Comparison of ENCODE assay signal across 1 cellular context in the genomic region with DNA sequence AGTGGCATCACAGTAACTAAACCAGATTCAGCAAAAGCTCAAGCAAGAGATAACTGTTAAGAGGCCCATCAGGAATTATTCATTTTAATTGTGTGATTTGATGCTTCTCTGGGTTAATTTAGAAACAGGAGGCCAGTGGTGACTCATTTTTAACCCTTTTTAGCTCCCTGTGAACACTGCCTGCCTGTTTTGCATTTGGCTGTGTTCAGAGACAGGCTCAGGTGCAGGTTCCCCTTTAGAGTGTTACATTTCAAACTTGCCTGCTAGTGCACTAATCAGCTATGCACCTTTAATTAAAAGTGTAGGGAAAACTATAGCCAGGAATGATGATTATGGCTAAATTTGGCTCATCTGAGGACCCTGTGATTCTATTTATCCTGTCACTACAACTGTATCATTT.
TF ChIP-seq lines count a peak whose summit lies in the region.

No MANE protein-coding gene starts in this region.

TF ChIP-seq in GM12878, 131 proteins besides CTCF, POLR2A, EP300 and RAD21 (continued from another document and continues in another):
- TF ChIP-seq HSF1 (IDR thresholded peaks at IDR 0.05; ENCODE audit: low read depth, low read length) (no peak), HDAC2 (IDR thresholded peaks at IDR 0.05) (no peak), ZNF384 (IDR thresholded peaks at IDR 0.05; ENCODE audit: borderline replicate concordance, low read depth, low read length) (no peak), RCOR1 (conservative IDR thresholded peaks at IDR 0.05; ENCODE audit: low read depth, low read length) (no peak), BRCA1 (IDR thresholded peaks at IDR 0.05; ENCODE audit: low read depth, low read length) (no peak), MEF2B (IDR thresholded peaks at IDR 0.05; ENCODE audit: partially characterized antibody, poor library complexity, severe bottlenecking) (peak; percentile 66), ZNF687 (IDR thresholded peaks at IDR 0.05) (peak; percentile 27; the same call in 1 of the 2 replicates), NR2F1 (conservative IDR thresholded peaks at IDR 0.05) (no peak), SPI1 (IDR thresholded peaks at IDR 0.05; ENCODE audit: borderline replicate concordance, insufficient read depth, low read depth, low read length) (no peak), CEBPZ (IDR thresholded peaks at IDR 0.05; ENCODE audit: low read depth, low read length) (no peak), CBX5 (IDR thresholded peaks at IDR 0.05; ENCODE audit: low read depth) (peak; percentile 68; the same call in 1 of the 2 replicates), KLF5 (IDR thresholded peaks at IDR 0.05; ENCODE audit: partially characterized antibody) (no peak), JUND (IDR thresholded peaks at IDR 0.05; ENCODE audit: low read depth, low read length) (peak; percentile 10; the same call in 1 of the 2 replicates), ELK1 (IDR thresholded peaks at IDR 0.05; ENCODE audit: low read depth, low read length) (no peak), SIX5 (IDR thresholded peaks at IDR 0.05; ENCODE audit: low read depth, low read length, severe bottlenecking) (no peak), SP1 (IDR thresholded peaks at IDR 0.05; ENCODE audit: low read depth, low read length) (no peak), ZNF217 (IDR thresholded peaks at IDR 0.05) (peak; percentile 70; the same call in 1 of the 2 replicates), PML (IDR thresholded peaks at IDR 0.05; ENCODE audit: low read length) (peak; percentile 63; the same call in 1 of the 2 replicates), SMARCA5 (IDR thresholded peaks at IDR 0.05) (peak; percentile 64; the same call in 1 of the 2 replicates), GATAD2B (conservative IDR thresholded peaks at IDR 0.05; ENCODE audit: low read depth) (no peak), STAT1 (conservative IDR thresholded peaks at IDR 0.05) (no peak), SREBF2 (IDR thresholded peaks at IDR 0.05; ENCODE audit: low read length) (no peak), LARP7 (IDR thresholded peaks at IDR 0.05) (no peak), ZNF24 (IDR thresholded peaks at IDR 0.05) (no peak), BACH1 (IDR thresholded peaks at IDR 0.05; ENCODE audit: borderline replicate concordance) (no peak), FOXK2 (IDR thresholded peaks at IDR 0.05) (no peak), EED (IDR thresholded peaks at IDR 0.05; ENCODE audit: low read depth) (no peak), CREB1 (IDR thresholded peaks at IDR 0.05; ENCODE audit: low read depth) (peak; percentile 35; the same call in 1 of the 2 replicates), DPF2 (IDR thresholded peaks at IDR 0.05) (peak; percentile 66; the same call in 1 of the 2 replicates), SUZ12 (IDR thresholded peaks at IDR 0.05; ENCODE audit: unreplicated experiment) (no peak), BCL11A (IDR thresholded peaks at IDR 0.05; ENCODE audit: low read depth, low read length) (no peak)
- TF ChIP-seq, protein P1, sequence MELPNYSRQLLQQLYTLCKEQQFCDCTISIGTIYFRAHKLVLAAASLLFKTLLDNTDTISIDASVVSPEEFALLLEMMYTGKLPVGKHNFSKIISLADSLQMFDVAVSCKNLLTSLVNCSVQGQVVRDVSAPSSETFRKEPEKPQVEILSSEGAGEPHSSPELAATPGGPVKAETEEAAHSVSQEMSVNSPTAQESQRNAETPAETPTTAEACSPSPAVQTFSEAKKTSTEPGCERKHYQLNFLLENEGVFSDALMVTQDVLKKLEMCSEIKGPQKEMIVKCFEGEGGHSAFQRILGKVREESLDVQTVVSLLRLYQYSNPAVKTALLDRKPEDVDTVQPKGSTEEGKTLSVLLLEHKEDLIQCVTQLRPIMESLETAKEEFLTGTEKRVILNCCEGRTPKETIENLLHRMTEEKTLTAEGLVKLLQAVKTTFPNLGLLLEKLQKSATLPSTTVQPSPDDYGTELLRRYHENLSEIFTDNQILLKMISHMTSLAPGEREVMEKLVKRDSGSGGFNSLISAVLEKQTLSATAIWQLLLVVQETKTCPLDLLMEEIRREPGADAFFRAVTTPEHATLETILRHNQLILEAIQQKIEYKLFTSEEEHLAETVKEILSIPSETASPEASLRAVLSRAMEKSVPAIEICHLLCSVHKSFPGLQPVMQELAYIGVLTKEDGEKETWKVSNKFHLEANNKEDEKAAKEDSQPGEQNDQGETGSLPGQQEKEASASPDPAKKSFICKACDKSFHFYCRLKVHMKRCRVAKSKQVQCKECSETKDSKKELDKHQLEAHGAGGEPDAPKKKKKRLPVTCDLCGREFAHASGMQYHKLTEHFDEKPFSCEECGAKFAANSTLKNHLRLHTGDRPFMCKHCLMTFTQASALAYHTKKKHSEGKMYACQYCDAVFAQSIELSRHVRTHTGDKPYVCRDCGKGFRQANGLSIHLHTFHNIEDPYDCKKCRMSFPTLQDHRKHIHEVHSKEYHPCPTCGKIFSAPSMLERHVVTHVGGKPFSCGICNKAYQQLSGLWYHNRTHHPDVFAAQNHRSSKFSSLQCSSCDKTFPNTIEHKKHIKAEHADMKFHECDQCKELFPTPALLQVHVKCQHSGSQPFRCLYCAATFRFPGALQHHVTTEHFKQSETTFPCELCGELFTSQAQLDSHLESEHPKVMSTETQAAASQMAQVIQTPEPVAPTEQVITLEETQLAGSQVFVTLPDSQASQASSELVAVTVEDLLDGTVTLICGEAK (IDR thresholded peaks at IDR 0.05; ENCODE audit: borderline replicate concordance) = no peak
- TF ChIP-seq, protein P2, sequence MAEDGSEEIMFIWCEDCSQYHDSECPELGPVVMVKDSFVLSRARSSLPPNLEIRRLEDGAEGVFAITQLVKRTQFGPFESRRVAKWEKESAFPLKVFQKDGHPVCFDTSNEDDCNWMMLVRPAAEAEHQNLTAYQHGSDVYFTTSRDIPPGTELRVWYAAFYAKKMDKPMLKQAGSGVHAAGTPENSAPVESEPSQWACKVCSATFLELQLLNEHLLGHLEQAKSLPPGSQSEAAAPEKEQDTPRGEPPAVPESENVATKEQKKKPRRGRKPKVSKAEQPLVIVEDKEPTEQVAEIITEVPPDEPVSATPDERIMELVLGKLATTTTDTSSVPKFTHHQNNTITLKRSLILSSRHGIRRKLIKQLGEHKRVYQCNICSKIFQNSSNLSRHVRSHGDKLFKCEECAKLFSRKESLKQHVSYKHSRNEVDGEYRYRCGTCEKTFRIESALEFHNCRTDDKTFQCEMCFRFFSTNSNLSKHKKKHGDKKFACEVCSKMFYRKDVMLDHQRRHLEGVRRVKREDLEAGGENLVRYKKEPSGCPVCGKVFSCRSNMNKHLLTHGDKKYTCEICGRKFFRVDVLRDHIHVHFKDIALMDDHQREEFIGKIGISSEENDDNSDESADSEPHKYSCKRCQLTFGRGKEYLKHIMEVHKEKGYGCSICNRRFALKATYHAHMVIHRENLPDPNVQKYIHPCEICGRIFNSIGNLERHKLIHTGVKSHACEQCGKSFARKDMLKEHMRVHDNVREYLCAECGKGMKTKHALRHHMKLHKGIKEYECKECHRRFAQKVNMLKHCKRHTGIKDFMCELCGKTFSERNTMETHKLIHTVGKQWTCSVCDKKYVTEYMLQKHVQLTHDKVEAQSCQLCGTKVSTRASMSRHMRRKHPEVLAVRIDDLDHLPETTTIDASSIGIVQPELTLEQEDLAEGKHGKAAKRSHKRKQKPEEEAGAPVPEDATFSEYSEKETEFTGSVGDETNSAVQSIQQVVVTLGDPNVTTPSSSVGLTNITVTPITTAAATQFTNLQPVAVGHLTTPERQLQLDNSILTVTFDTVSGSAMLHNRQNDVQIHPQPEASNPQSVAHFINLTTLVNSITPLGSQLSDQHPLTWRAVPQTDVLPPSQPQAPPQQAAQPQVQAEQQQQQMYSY (CRISPR knock-in tag; IDR thresholded peaks at IDR 0.05) = no peak
- TF ChIP-seq, protein P3, sequence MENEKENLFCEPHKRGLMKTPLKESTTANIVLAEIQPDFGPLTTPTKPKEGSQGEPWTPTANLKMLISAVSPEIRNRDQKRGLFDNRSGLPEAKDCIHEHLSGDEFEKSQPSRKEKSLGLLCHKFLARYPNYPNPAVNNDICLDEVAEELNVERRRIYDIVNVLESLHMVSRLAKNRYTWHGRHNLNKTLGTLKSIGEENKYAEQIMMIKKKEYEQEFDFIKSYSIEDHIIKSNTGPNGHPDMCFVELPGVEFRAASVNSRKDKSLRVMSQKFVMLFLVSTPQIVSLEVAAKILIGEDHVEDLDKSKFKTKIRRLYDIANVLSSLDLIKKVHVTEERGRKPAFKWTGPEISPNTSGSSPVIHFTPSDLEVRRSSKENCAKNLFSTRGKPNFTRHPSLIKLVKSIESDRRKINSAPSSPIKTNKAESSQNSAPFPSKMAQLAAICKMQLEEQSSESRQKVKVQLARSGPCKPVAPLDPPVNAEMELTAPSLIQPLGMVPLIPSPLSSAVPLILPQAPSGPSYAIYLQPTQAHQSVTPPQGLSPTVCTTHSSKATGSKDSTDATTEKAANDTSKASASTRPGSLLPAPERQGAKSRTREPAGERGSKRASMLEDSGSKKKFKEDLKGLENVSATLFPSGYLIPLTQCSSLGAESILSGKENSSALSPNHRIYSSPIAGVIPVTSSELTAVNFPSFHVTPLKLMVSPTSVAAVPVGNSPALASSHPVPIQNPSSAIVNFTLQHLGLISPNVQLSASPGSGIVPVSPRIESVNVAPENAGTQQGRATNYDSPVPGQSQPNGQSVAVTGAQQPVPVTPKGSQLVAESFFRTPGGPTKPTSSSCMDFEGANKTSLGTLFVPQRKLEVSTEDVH (IDR thresholded peaks at IDR 0.05; ENCODE audit: low read depth, partially characterized antibody) = no peak
- TF ChIP-seq, protein P4, sequence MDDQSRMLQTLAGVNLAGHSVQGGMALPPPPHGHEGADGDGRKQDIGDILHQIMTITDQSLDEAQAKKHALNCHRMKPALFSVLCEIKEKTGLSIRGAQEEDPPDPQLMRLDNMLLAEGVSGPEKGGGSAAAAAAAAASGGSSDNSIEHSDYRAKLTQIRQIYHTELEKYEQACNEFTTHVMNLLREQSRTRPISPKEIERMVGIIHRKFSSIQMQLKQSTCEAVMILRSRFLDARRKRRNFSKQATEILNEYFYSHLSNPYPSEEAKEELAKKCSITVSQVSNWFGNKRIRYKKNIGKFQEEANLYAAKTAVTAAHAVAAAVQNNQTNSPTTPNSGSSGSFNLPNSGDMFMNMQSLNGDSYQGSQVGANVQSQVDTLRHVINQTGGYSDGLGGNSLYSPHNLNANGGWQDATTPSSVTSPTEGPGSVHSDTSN (IDR thresholded peaks at IDR 0.05; ENCODE audit: insufficient replicate concordance, low read depth, low read length) = no peak
